In the genomic region with DNA sequence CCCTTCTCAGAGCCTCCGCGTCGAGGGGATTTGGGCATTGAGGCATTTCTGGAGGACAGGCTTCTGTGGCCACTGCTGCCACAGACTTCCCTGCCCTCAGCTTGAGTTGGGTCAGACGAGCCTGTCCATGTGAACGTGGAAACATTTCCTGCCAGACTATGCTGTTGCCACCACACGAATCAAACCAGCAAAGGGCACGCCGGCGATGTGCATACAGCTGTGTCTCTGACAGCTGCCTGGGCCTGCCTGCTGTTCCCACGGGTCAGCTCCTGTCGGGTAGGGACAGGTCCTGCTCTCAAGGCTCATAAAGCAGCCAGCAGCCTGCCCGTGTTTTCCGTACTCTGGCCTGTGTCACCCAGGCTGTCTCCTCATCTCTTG, we compare ENCODE assay signal across 14 cellular contexts.
DNase-seq lines count a peak whose midpoint lies in the region; ATAC-seq and TF ChIP-seq lines count a peak whose summit lies in the region.
"Had no signal": no experiment of that assay in that cellular context is flagged by ENCODE, and none has a peak within 500 bp of the region (broad histone marks: within the 10 kb centered on the region; RNA-seq: fewer than 3 reads in every experiment).

No MANE protein-coding gene starts in this region.

- H3K23ac ChIP-seq in trophoblast cell (ENCODE audit: low read length), result no peak overlapping the region

- no peaks in the 10 kb centered on the region for H3K9me3 ChIP-seq in Loucy (ENCODE audit: insufficient read depth, low read depth, low read length)
- H3K9me3 ChIP-seq in colonic mucosa, result no peaks in the 10 kb centered on the region
- no peaks in the 10 kb centered on the region for H3K9me3 ChIP-seq in trophoblast cell (ENCODE audit: insufficient read depth, low read depth, low read length)
- no peaks in the 10 kb centered on the region for H3K9me3 ChIP-seq in gastrocnemius medialis
- H3K9me3 ChIP-seq: lower lobe of right lung had no signal

- TF ChIP-seq POLR2A in gastrocnemius medialis (IDR thresholded peaks at IDR 0.05), result no peak

- peaks cover 8% of the 10 kb centered on the region for H3F3A ChIP-seq in Loucy (ENCODE audit: low read depth)

- H3K4me2 ChIP-seq in Loucy (ENCODE audit: low read depth, low read length, poor library complexity, severe bottlenecking) (peak overlapping the region; percentile 38), trophoblast cell (ENCODE audit: low read length) (no peak overlapping the region)

- H3K4ac ChIP-seq in trophoblast cell (ENCODE audit: low read depth, low read length), result peak overlapping the region; percentile 31

- DNase-seq in DMS 273 (lab: John Stamatoyannopoulos, UW; ENCODE audit: unreplicated experiment) (peak; percentile 23), DMS 273 treated with DMSO at 0.1 percent for 48 hours (lab: John Stamatoyannopoulos, UW) (no peak), colonic mucosa (no peak), trophoblast cell (peak in 1 of 2 donors; percentile 22), gastrocnemius medialis (no peak)
- DNase-seq: activated effector memory CD4-positive, alpha-beta T cell treated with anti-CD3 and anti-CD28 coated beads, Interleukin-2, amount 50 U/mL, for 16 hours; EL; NCI-H1694; PC-3 had no signal

- peaks cover 84% of the 10 kb centered on the region for H3K4me1 ChIP-seq in Loucy (ENCODE audit: insufficient read depth, low read length, poor library complexity, severe bottlenecking)
- peaks cover 40% of the 10 kb centered on the region for H3K4me1 ChIP-seq in colonic mucosa
- peaks cover 37 to 47% of the 10 kb centered on the region in 2 experiments for H3K4me1 ChIP-seq in trophoblast cell (ENCODE audit: control insufficient read depth in 1 of 2, insufficient read depth in 2 of 2, low read length in 2 of 2)
- H3K4me1 ChIP-seq in gastrocnemius medialis, result peaks cover 3 to 9% of the 10 kb centered on the region in 2 donors

- H3K14ac ChIP-seq in trophoblast cell (ENCODE audit: low read length), result no peak overlapping the region

- H3K9ac ChIP-seq in Loucy (ENCODE audit: low read depth, low read length, poor library complexity, severe bottlenecking), result no peak overlapping the region
- peak overlapping the region; percentile 55 to 58 for H3K9ac ChIP-seq in colonic mucosa (ENCODE audit: low read depth in 2 of 2, low read length in 2 of 2)
- H3K9ac ChIP-seq in trophoblast cell (ENCODE audit: low read length), result no peak overlapping the region

- H2BK12ac ChIP-seq in trophoblast cell (ENCODE audit: low read length), result no peak overlapping the region

- no peak overlapping the region for H2BK120ac ChIP-seq in trophoblast cell (ENCODE audit: insufficient read depth, low read length, poor library complexity)

- H3K79me2 ChIP-seq in Loucy (ENCODE audit: insufficient read depth, low read length) (peaks cover 46% of the 10 kb centered on the region; the same call in 1 of the 2 replicates), trophoblast cell (ENCODE audit: control insufficient read depth, insufficient read depth, low read length, poor library complexity) (peaks cover 32% of the 10 kb centered on the region)

- H3K4me3 ChIP-seq in Loucy (ENCODE audit: low read length, poor library complexity, severe bottlenecking) (no peak overlapping the region), colonic mucosa (no peak overlapping the region), trophoblast cell (ENCODE audit: low read depth, low read length) (no peak overlapping the region), gastrocnemius medialis (no peak overlapping the region)
- H3K4me3 ChIP-seq: lower lobe of right lung had no signal

- H2AFZ ChIP-seq in Loucy (ENCODE audit: low read length) (no peak overlapping the region), trophoblast cell (ENCODE audit: insufficient read depth, low read length, poor library complexity) (no peak overlapping the region)

- H4K8ac ChIP-seq in trophoblast cell (ENCODE audit: low read depth, low read length), result no peak overlapping the region

- no peak for ATAC-seq in gastrocnemius medialis
- no peak for ATAC-seq in HG02981 (IDR thresholded peaks at IDR 0.05; ENCODE audit: unreplicated experiment)
- ATAC-seq in GM21619 (IDR thresholded peaks at IDR 0.05; ENCODE audit: unreplicated experiment), result no peak
- ATAC-seq: lower lobe of right lung, PC-3 had no signal

- peak overlapping the region; percentile 51 for H3K27ac ChIP-seq in colonic mucosa
- no peak overlapping the region for H3K27ac ChIP-seq in trophoblast cell (ENCODE audit: low read depth, low read length)
- no peak overlapping the region for H3K27ac ChIP-seq in gastrocnemius medialis
- H3K27ac ChIP-seq: 22Rv1, lower lobe of right lung had no signal

- peaks cover 16% of the 10 kb centered on the region for H4K20me1 ChIP-seq in Loucy (ENCODE audit: insufficient read depth, low read length, poor library complexity, severe bottlenecking)

- TF ChIP-seq CTCF in Loucy (conservative IDR thresholded peaks at IDR 0.05; ENCODE audit: low read length), result no peak
- no peak for TF ChIP-seq CTCF in colonic mucosa (IDR thresholded peaks at IDR 0.05)
- no peak for TF ChIP-seq CTCF in gastrocnemius medialis (IDR thresholded peaks at IDR 0.05 in 4 of 5, conservative IDR thresholded peaks at IDR 0.05 in 1 of 5)

- H3K27me3 ChIP-seq in Loucy (ENCODE audit: insufficient read depth, low read length, poor library complexity, severe bottlenecking) (no peaks in the 10 kb centered on the region), colonic mucosa (no peaks in the 10 kb centered on the region), trophoblast cell (ENCODE audit: insufficient read depth, low read length) (no peaks in the 10 kb centered on the region), gastrocnemius medialis (peaks cover 0 to 3% (median 0%) of the 10 kb centered on the region in 3 donors)

- intact Hi-C loops in colonic mucosa (cut with DNase I), result no loop called here
- intact Hi-C loops in gastrocnemius medialis (cut with DNase I; ENCODE audit: low total_unique reads), result no loop called here

- H3K36me3 ChIP-seq in Loucy (ENCODE audit: insufficient read depth, low read length) (no peaks in the 10 kb centered on the region), colonic mucosa (no peaks in the 10 kb centered on the region), trophoblast cell (ENCODE audit: control insufficient read depth in 1 of 2, insufficient read depth in 2 of 2, low read length in 2 of 2) (peaks cover 0 to 3% of the 10 kb centered on the region in 2 experiments), gastrocnemius medialis (no peaks in the 10 kb centered on the region)
- H3K36me3 ChIP-seq: lower lobe of right lung had no signal

- H3K9me2 ChIP-seq in Loucy (replicated peaks; ENCODE audit: low read depth, low read length), result no peaks in the 10 kb centered on the region

- no CpG with 5 or more reads among the region's 13 CpGs for whole genome bisulfite sequencing in trophoblast cell (ENCODE audit: extremely low coverage, insufficient coverage, insufficient read length)

- H3K18ac ChIP-seq in trophoblast cell (ENCODE audit: low read length), result no peak overlapping the region

- no peak overlapping the region for H2BK5ac ChIP-seq in trophoblast cell (ENCODE audit: low read depth, low read length, poor library complexity)

- H3K79me1 ChIP-seq in trophoblast cell (ENCODE audit: low read length), result peaks cover 34% of the 10 kb centered on the region

- in situ Hi-C loops in gastrocnemius medialis (cut with MboI; ENCODE audit: low sequenced_read_pairs in 4 of 4), result no loop called here

- H2AK5ac ChIP-seq in trophoblast cell (ENCODE audit: low read length), result peak overlapping the region; percentile 10

- H4K91ac ChIP-seq in trophoblast cell (ENCODE audit: low read depth, low read length), result no peak overlapping the region

- H4K12ac ChIP-seq in trophoblast cell (ENCODE audit: low read depth, low read length), result no peak overlapping the region

Comparison
In these comparisons a context has a peak if more than half of its experiments do, and no peak if none do; other contexts are left out.
1. H3K9ac ChIP-seq: peak in colonic mucosa (2 of 2); none in Loucy (single experiment) and trophoblast cell (single experiment).